1 cellular context compared by ENCODE assay signal in the genomic region with DNA sequence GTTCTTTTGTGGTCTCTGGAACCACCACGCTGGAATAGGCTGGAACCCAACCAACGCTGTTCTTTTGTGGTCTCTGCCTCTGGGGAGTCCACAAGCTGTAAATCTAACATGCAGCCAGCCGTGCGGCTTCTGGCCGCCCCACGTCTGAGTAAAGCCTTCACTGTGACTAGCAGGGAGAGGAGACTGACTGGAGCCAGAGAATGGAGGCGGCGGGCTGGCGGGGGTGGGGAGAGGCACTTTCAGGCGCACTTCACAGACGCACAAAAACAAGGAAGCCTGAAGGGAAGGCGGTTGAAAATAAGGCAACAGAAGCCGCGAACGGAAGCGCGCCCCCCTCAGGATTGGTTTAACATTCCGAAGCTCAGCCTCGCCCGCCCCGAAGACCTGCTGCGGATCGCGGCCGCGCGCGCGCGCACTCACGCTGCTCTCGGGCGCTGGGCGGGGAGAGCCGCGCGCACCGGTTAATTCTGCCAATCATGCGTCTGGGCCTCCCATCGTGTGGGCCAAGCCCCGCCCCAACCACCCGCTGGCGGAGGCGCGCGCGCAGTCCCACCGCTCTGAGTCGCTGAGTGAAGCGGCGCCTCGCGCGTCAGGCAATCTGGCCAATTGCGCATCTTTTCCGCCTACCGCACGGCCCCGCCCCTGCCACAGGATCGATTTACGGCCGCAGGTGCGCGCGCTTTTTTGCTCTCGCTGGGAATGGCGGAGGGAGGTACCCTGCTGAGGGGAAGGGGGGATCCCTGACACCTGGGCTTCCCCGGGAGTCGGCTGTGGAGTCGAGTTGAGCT.
TF ChIP-seq lines count a peak whose summit lies in the region.

A gene with protein sequence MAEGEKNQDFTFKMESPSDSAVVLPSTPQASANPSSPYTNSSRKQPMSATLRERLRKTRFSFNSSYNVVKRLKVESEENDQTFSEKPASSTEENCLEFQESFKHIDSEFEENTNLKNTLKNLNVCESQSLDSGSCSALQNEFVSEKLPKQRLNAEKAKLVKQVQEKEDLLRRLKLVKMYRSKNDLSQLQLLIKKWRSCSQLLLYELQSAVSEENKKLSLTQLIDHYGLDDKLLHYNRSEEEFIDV (plus strand): TSS at position 687 of the 788 bp plus-strand sequence. CDS start 13 bp downstream, at position 700.

TF ChIP-seq in GM12878, 131 proteins besides CTCF, POLR2A, EP300 and RAD21 (continued from another document and continues in another):
- TF ChIP-seq IKZF2 (IDR thresholded peaks at IDR 0.05) (peak; percentile 65 to 75), TARDBP (IDR thresholded peaks at IDR 0.05; ENCODE audit: borderline replicate concordance) (no peak), STAT3 (IDR thresholded peaks at IDR 0.05; ENCODE audit: low read depth, low read length) (no peak), TCF3 (IDR thresholded peaks at IDR 0.05; ENCODE audit: borderline replicate concordance, insufficient read depth, low read depth, low read length) (0 out of 2 replicates have a peak, but pooled peaks have one; percentile 65), DPF2 (IDR thresholded peaks at IDR 0.05) (no peak; the same call in 1 of the 2 replicates), CHD2 (IDR thresholded peaks at IDR 0.05; ENCODE audit: borderline replicate concordance, low read depth, low read length) (peak; percentile 61), SREBF2 (IDR thresholded peaks at IDR 0.05; ENCODE audit: low read length) (no peak), SP1 (IDR thresholded peaks at IDR 0.05; ENCODE audit: low read depth, low read length) (peak; percentile 21), LARP7 (IDR thresholded peaks at IDR 0.05) (peak; percentile 79; the same call in 1 of the 2 replicates), TAF1 (IDR thresholded peaks at IDR 0.05; ENCODE audit: borderline replicate concordance, low read depth, low read length) (peak; percentile 90), RFX5 (IDR thresholded peaks at IDR 0.05; ENCODE audit: low read depth, low read length) (0 out of 2 replicates have a peak, but pooled peaks have one; percentile 49), CBX3 (IDR thresholded peaks at IDR 0.05; ENCODE audit: borderline replicate concordance, low read depth) (no peak), GATAD2B (conservative IDR thresholded peaks at IDR 0.05; ENCODE audit: low read depth) (no peak), SKIL (IDR thresholded peaks at IDR 0.05; ENCODE audit: low read depth, poor library complexity, severe bottlenecking) (no peak), CREM (IDR thresholded peaks at IDR 0.05; ENCODE audit: low read depth) (no peak; the same call in 1 of the 2 replicates), BMI1 (IDR thresholded peaks at IDR 0.05; ENCODE audit: borderline replicate concordance) (no peak), HDAC2 (IDR thresholded peaks at IDR 0.05) (no peak), NFXL1 (IDR thresholded peaks at IDR 0.05; ENCODE audit: borderline replicate concordance) (no peak), MTA2 (IDR thresholded peaks at IDR 0.05; ENCODE audit: low read depth) (no peak), PRDM15 (CRISPR knock-in tag; IDR thresholded peaks at IDR 0.05) (no peak; the same call in 1 of the 2 replicates), ZNF207 (IDR thresholded peaks at IDR 0.05; ENCODE audit: borderline replicate concordance) (no peak; the same call in 1 of the 2 replicates), POLR2AphosphoS2 (IDR thresholded peaks at IDR 0.05; ENCODE audit: low read depth, low read length) (peak; percentile 86; the same call in 1 of the 2 replicates), ZSCAN29 (IDR thresholded peaks at IDR 0.05) (no peak), ZNF622 (IDR thresholded peaks at IDR 0.05) (no peak), ESRRA (IDR thresholded peaks at IDR 0.05; ENCODE audit: low read length) (peak; percentile 8; the same call in 1 of the 2 replicates), RUNX3 (IDR thresholded peaks at IDR 0.05; ENCODE audit: low read length) (peak; percentile 68; the same call in 1 of the 2 replicates), POLR2AphosphoS5 (IDR thresholded peaks at IDR 0.05; ENCODE audit: low read length) (peak; percentile 91)
- TF ChIP-seq, protein P1, sequence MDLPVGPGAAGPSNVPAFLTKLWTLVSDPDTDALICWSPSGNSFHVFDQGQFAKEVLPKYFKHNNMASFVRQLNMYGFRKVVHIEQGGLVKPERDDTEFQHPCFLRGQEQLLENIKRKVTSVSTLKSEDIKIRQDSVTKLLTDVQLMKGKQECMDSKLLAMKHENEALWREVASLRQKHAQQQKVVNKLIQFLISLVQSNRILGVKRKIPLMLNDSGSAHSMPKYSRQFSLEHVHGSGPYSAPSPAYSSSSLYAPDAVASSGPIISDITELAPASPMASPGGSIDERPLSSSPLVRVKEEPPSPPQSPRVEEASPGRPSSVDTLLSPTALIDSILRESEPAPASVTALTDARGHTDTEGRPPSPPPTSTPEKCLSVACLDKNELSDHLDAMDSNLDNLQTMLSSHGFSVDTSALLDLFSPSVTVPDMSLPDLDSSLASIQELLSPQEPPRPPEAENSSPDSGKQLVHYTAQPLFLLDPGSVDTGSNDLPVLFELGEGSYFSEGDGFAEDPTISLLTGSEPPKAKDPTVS (IDR thresholded peaks at IDR 0.05; ENCODE audit: low read depth, low read length): no peak
- TF ChIP-seq, protein P2, sequence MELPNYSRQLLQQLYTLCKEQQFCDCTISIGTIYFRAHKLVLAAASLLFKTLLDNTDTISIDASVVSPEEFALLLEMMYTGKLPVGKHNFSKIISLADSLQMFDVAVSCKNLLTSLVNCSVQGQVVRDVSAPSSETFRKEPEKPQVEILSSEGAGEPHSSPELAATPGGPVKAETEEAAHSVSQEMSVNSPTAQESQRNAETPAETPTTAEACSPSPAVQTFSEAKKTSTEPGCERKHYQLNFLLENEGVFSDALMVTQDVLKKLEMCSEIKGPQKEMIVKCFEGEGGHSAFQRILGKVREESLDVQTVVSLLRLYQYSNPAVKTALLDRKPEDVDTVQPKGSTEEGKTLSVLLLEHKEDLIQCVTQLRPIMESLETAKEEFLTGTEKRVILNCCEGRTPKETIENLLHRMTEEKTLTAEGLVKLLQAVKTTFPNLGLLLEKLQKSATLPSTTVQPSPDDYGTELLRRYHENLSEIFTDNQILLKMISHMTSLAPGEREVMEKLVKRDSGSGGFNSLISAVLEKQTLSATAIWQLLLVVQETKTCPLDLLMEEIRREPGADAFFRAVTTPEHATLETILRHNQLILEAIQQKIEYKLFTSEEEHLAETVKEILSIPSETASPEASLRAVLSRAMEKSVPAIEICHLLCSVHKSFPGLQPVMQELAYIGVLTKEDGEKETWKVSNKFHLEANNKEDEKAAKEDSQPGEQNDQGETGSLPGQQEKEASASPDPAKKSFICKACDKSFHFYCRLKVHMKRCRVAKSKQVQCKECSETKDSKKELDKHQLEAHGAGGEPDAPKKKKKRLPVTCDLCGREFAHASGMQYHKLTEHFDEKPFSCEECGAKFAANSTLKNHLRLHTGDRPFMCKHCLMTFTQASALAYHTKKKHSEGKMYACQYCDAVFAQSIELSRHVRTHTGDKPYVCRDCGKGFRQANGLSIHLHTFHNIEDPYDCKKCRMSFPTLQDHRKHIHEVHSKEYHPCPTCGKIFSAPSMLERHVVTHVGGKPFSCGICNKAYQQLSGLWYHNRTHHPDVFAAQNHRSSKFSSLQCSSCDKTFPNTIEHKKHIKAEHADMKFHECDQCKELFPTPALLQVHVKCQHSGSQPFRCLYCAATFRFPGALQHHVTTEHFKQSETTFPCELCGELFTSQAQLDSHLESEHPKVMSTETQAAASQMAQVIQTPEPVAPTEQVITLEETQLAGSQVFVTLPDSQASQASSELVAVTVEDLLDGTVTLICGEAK (IDR thresholded peaks at IDR 0.05; ENCODE audit: borderline replicate concordance): no peak
- TF ChIP-seq, protein P3, sequence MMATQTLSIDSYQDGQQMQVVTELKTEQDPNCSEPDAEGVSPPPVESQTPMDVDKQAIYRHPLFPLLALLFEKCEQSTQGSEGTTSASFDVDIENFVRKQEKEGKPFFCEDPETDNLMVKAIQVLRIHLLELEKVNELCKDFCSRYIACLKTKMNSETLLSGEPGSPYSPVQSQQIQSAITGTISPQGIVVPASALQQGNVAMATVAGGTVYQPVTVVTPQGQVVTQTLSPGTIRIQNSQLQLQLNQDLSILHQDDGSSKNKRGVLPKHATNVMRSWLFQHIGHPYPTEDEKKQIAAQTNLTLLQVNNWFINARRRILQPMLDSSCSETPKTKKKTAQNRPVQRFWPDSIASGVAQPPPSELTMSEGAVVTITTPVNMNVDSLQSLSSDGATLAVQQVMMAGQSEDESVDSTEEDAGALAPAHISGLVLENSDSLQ (IDR thresholded peaks at IDR 0.05): peak; percentile 96
- TF ChIP-seq, protein P4, sequence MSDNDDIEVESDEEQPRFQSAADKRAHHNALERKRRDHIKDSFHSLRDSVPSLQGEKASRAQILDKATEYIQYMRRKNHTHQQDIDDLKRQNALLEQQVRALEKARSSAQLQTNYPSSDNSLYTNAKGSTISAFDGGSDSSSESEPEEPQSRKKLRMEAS (IDR thresholded peaks at IDR 0.05; ENCODE audit: low read depth, low read length): peak; percentile 3; the same call in 1 of the 2 replicates
- TF ChIP-seq, protein P5, sequence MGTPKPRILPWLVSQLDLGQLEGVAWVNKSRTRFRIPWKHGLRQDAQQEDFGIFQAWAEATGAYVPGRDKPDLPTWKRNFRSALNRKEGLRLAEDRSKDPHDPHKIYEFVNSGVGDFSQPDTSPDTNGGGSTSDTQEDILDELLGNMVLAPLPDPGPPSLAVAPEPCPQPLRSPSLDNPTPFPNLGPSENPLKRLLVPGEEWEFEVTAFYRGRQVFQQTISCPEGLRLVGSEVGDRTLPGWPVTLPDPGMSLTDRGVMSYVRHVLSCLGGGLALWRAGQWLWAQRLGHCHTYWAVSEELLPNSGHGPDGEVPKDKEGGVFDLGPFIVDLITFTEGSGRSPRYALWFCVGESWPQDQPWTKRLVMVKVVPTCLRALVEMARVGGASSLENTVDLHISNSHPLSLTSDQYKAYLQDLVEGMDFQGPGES (IDR thresholded peaks at IDR 0.05): no peak; the same call in 1 of the 2 replicates
- TF ChIP-seq, protein P6, sequence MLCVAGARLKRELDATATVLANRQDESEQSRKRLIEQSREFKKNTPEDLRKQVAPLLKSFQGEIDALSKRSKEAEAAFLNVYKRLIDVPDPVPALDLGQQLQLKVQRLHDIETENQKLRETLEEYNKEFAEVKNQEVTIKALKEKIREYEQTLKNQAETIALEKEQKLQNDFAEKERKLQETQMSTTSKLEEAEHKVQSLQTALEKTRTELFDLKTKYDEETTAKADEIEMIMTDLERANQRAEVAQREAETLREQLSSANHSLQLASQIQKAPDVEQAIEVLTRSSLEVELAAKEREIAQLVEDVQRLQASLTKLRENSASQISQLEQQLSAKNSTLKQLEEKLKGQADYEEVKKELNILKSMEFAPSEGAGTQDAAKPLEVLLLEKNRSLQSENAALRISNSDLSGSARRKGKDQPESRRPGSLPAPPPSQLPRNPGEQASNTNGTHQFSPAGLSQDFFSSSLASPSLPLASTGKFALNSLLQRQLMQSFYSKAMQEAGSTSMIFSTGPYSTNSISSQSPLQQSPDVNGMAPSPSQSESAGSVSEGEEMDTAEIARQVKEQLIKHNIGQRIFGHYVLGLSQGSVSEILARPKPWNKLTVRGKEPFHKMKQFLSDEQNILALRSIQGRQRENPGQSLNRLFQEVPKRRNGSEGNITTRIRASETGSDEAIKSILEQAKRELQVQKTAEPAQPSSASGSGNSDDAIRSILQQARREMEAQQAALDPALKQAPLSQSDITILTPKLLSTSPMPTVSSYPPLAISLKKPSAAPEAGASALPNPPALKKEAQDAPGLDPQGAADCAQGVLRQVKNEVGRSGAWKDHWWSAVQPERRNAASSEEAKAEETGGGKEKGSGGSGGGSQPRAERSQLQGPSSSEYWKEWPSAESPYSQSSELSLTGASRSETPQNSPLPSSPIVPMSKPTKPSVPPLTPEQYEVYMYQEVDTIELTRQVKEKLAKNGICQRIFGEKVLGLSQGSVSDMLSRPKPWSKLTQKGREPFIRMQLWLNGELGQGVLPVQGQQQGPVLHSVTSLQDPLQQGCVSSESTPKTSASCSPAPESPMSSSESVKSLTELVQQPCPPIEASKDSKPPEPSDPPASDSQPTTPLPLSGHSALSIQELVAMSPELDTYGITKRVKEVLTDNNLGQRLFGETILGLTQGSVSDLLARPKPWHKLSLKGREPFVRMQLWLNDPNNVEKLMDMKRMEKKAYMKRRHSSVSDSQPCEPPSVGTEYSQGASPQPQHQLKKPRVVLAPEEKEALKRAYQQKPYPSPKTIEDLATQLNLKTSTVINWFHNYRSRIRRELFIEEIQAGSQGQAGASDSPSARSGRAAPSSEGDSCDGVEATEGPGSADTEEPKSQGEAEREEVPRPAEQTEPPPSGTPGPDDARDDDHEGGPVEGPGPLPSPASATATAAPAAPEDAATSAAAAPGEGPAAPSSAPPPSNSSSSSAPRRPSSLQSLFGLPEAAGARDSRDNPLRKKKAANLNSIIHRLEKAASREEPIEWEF (IDR thresholded peaks at IDR 0.05; ENCODE audit: insufficient replicate concordance, low read depth, low read length): no peak
